26 cellular contexts compared by ENCODE assay signal in genomic region chr6:4085329-4085695, GRCh38. TPM values are rescaled to one million over a fixed set of nuclear protein-coding genes. Genes with fewer than 3 reads are reported as not detected.
DNase-seq lines count a peak whose midpoint lies in the region; ATAC-seq, FAIRE-seq and TF ChIP-seq lines count a peak whose summit lies in the region.
"Had no signal": no experiment of that assay in that cellular context is flagged by ENCODE, and none has a peak within 500 bp of the region (broad histone marks: within the 10 kb centered on the region; RNA-seq: fewer than 3 reads in every experiment).

No MANE protein-coding gene starts in this region.

- H3K9me2 ChIP-seq in GM23248 (ENCODE audit: insufficient read depth) (no peaks in the 10 kb centered on the region), PC-3 (replicated peaks; ENCODE audit: low read length) (no peaks in the 10 kb centered on the region)

- WGBS in GM23248 (ENCODE audit: low coverage in 1 of 2, low lambda C conversion rate in 2 of 2, missing lambda C conversion rate in 2 of 2), 2 experiments = 11 to 13% methylated on average over 1 of the region's 1 CpG
- WGBS in pancreas, 2 donors = 94 to 100% methylated on average over 1 of the region's 1 CpG

- DNase-seq in GM23248 (peak; percentile 68), PC-3 (peak; percentile 68), fibroblast of gingiva (ENCODE audit: low read depth) (peak; percentile 4), pancreas (no peak), left lobe of liver (ENCODE audit: low spot score) (no peak)
- DNase-seq in activated CD8-positive, alpha-beta memory T cell treated with anti-CD3 and anti-CD28 coated beads for 24 hours = no peak
- DNase-seq: activated CD4-positive, alpha-beta T cell treated with anti-CD3 and anti-CD28 coated beads, Interleukin-2, amount 50 U/mL, for 1 hour; CD4-positive, alpha-beta memory T cell; DMS 273 treated with DMSO at 0.1 percent for 48 hours; GDM1; H7; kidney; lower lobe of right lung; NCI-H226; sigmoid colon; stimulated activated CD8-positive, alpha-beta memory T cell treated with anti-CD3 and anti-CD28 coated beads, Interleukin-4, amount 100 ng/mL, for 48 hours; T-helper 9 cell; trophoblast cell had no signal

- no TSS peak for BruUV-seq in PC-3 (replicated peaks; lab: Mats Ljungman, UMichigan)

- H3F3A ChIP-seq in GM23248 (ENCODE audit: insufficient read depth) = no peaks in the 10 kb centered on the region
- H3F3A ChIP-seq in PC-3 (ENCODE audit: low read length, unreplicated experiment) = no peaks in the 10 kb centered on the region

- no peak overlapping the region for H2AFZ ChIP-seq in GM23248
- no peak overlapping the region for H2AFZ ChIP-seq in PC-3 (ENCODE audit: low read length)

- no peak overlapping the region for H3K9ac ChIP-seq in GM23248
- no peak overlapping the region for H3K9ac ChIP-seq in PC-3 (ENCODE audit: low read length)

- H3K4me3 ChIP-seq in GM23248 (no peak overlapping the region), PC-3 (ENCODE audit: low read length) (no peak overlapping the region), pancreas (no peak overlapping the region)
- H3K4me3 ChIP-seq: lower lobe of right lung, sigmoid colon had no signal

- H3K27me3 ChIP-seq in GM23248 (replicated peaks; ENCODE audit: insufficient read depth) (no peaks in the 10 kb centered on the region), PC-3 (ENCODE audit: low read length) (no peaks in the 10 kb centered on the region), pancreas (no peaks in the 10 kb centered on the region)
- H3K27me3 ChIP-seq: sigmoid colon had no signal

- H3K79me2 ChIP-seq in GM23248 (ENCODE audit: insufficient read depth) = no peaks in the 10 kb centered on the region
- no peaks in the 10 kb centered on the region for H3K79me2 ChIP-seq in PC-3 (ENCODE audit: low read length)

- intact Hi-C loops in PC-3 (cut with micrococcal nuclease) = loop anchor here (1.0 kb wide), 1 partner anchor 125 kb away; no protein-coding TSS in a partner anchor
- intact Hi-C loops in pancreas (cut with DNase I) = no loop called here

- TF ChIP-seq CTCF in PC-3 (conservative IDR thresholded peaks at IDR 0.05; ENCODE audit: low read depth, low read length) = no peak
- TF ChIP-seq CTCF in pancreas (IDR thresholded peaks at IDR 0.05) = no peak

- POLR2A ChIA-PET in PC-3 (lab: Charles Lee; ENCODE audit: unreplicated experiment) = no interaction called here

- no peak for FAIRE-seq in pancreas (lab: Jason Lieb, UNC)
- FAIRE-seq: GM18507, kidney had no signal

- CTCF ChIA-PET in PC-3 (lab: Charles Lee) = no interaction called here

- H4K20me1 ChIP-seq in GM23248 (ENCODE audit: insufficient read depth) (no peaks in the 10 kb centered on the region), PC-3 (ENCODE audit: low read length) (no peaks in the 10 kb centered on the region)

- H3K27ac ChIP-seq in GM23248 = no peak overlapping the region
- peak overlapping the region; percentile 30; the same call in 1 of the 2 replicates for H3K27ac ChIP-seq in PC-3 (ENCODE audit: low read length)
- H3K27ac ChIP-seq in pancreas = peak overlapping the region; percentile 76 to 93 (median 85)
- H3K27ac ChIP-seq: lower lobe of right lung, sigmoid colon had no signal

- H3K4me2 ChIP-seq in GM23248 (ENCODE audit: unreplicated experiment) (no peak overlapping the region), PC-3 (ENCODE audit: low read length) (no peak overlapping the region)

- peak; percentile 88 for ATAC-seq in PC-3
- no peak for ATAC-seq in pancreas
- ATAC-seq in HG02642 (IDR thresholded peaks at IDR 0.05; ENCODE audit: poor library complexity, unreplicated experiment) = no peak
- ATAC-seq in GM19395 (IDR thresholded peaks at IDR 0.05; ENCODE audit: unreplicated experiment) = no peak
- ATAC-seq in left lobe of liver = no peak
- ATAC-seq: lower lobe of right lung had no signal

- in situ Hi-C loops in GM23248 (cut with MboI) = no loop called here

- no peaks in the 10 kb centered on the region for H3K9me3 ChIP-seq in GM23248 (ENCODE audit: low read depth)
- H3K9me3 ChIP-seq in PC-3 (ENCODE audit: low read length) = no peaks in the 10 kb centered on the region
- no peaks in the 10 kb centered on the region for H3K9me3 ChIP-seq in pancreas
- H3K9me3 ChIP-seq: lower lobe of right lung, sigmoid colon had no signal

- H3K4me1 ChIP-seq in GM23248 (ENCODE audit: insufficient read depth) (peaks cover 6% of the 10 kb centered on the region), PC-3 (ENCODE audit: insufficient read depth, low read length) (peaks cover 5% of the 10 kb centered on the region; the same call in 1 of the 2 replicates), pancreas (peaks cover 18 to 34% (median 20%) of the 10 kb centered on the region in 3 donors)
- H3K4me1 ChIP-seq: lower lobe of right lung, sigmoid colon had no signal

- H3K36me3 ChIP-seq in GM23248 (ENCODE audit: low read depth) (no peaks in the 10 kb centered on the region), PC-3 (ENCODE audit: low read depth, low read length) (no peaks in the 10 kb centered on the region), pancreas (no peaks in the 10 kb centered on the region)
- H3K36me3 ChIP-seq: lower lobe of right lung, sigmoid colon had no signal

RNA-seq across cellular contexts. Expression of gene FAM217A, which starts 6.4 kb away (rescaled TPM):
- not detected in 2 replicates for total RNA-seq in GM23248 (2014; rRNA removed; shearing (Covaris generic))
- polyA plus RNA-seq in GM23248 (2016; fragmentation: Nextera tagmentation; extraction: Ambion mirVana) (not detected in 2 replicates), pancreas (1 to 10 TPM in 1 of 2 donors, under 1 TPM in 1; 0.76 to 1.2 TPM)
- total RNA-seq in PC-3 (2014; rRNA removed) (not detected in 2 replicates), pancreas (1 to 10 TPM in 1 of 6 donors, under 1 TPM in 4, not detected in 1; 0.09 to 1.3 (median 0.32) TPM), left lobe of liver (not detected)
- total RNA-seq: activated T-helper 1 cell treated with anti-CD3 and anti-CD28 coated beads, Interleukin-12 subunit alpha, Interleukin-12 subunit beta, Interleukin-2, Interleukin-4 antibody, amounts not matched to agents 30 ng/mL and 10 ng/mL and 1 ng/mL, durations not matched to agents 14 hours and 24 hours and 36 hours; CD4-positive, alpha-beta memory T cell; epithelial cell of proximal tubule; H7; kidney; lower lobe of right lung; MCF 10A; progenitor cell of endocrine pancreas; sigmoid colon had no signal
- polyA plus RNA-seq: CD4-positive, alpha-beta memory T cell; neural cell had no signal

RNA-seq across cellular contexts. Expression of gene ECI2, which starts 50.1 kb away (rescaled TPM):
- 91.7 and 116 TPM in 2 replicates for total RNA-seq in GM23248 (2014; rRNA removed; shearing (Covaris generic))
- polyA plus RNA-seq in GM23248 (2016; fragmentation: Nextera tagmentation; extraction: Ambion mirVana) (134 and 138 TPM in 2 replicates), pancreas (10 to 100 TPM; 26.8 to 54.5 TPM)
- total RNA-seq in PC-3 (2014; rRNA removed) (66.2 and 143 TPM in 2 replicates), pancreas (10 to 100 TPM; 34.2 to 79.6 (median 55.4) TPM), left lobe of liver (129 TPM)

Comparison
In these comparisons a context has a peak if more than half of its experiments do, and no peak if none do; other contexts are left out.
1. DNase-seq: peak in GM23248 (single experiment), PC-3 (single experiment) and fibroblast of gingiva (single experiment); none in pancreas (0 of 6), activated CD8-positive, alpha-beta memory T cell treated with anti-CD3 and anti-CD28 coated beads for 24 hours (single experiment) and left lobe of liver (single experiment).